ENCODE assay signal across 25 cellular contexts in the genomic region with DNA sequence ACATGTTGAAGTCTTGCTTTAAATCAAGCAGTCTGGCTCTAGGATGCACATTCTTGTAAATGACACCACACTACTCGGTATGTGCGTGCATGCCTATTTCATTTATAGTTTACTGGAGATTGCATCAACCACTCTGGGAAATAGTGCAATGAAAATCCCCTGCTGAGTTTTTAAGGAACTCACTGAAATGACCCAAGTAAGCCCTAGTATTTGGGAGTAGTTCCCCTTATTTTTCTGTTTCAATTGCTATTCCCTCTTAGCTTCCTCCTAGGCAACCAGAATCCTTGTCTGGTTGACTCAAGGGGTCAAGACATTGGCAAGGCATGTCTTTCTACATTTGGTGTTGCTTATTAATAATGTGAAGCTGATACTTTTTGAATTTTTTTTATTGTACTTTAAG.
"Had no signal": no experiment of that assay in that cellular context is flagged by ENCODE, and none has a peak within 500 bp of the region (broad histone marks: within the 10 kb centered on the region; RNA-seq: fewer than 3 reads in every experiment).

No MANE protein-coding gene starts in this region.

- H3K27me3 ChIP-seq: foreskin keratinocyte, left lung, neural progenitor cell, right atrium auricular region, stomach, thyroid gland had no signal

- H3K9me3 ChIP-seq: heart right ventricle, left lung, prostate gland, right atrium auricular region, stomach, thyroid gland had no signal

- H3K36me3 Mint-ChIP-seq: naive thymus-derived CD4-positive, alpha-beta T cell; neural progenitor cell; stimulated activated effector memory CD8-positive, alpha-beta T cell treated with anti-CD3 and anti-CD28 coated beads, Interleukin-12 subunit alpha, Interleukin-12 subunit beta, amount 100 ng/mL, for 72 hours had no signal

- H3K9ac ChIP-seq: neural progenitor cell, parathyroid adenoma had no signal

- H3K4me3 Mint-ChIP-seq: dendritic cell treated with granulocyte-macrophage colony-stimulating factor and Interleukin-4, amounts not matched to agents 40 ng/mL and 50 ng/mL, for 4 days; endodermal cell; naive thymus-derived CD4-positive, alpha-beta T cell; nephron; neural progenitor cell; stimulated activated effector memory CD8-positive, alpha-beta T cell treated with anti-CD3 and anti-CD28 coated beads, Interleukin-12 subunit alpha, Interleukin-12 subunit beta, amount 100 ng/mL, for 72 hours had no signal

- H2AFZ ChIP-seq: neural progenitor cell, parathyroid adenoma had no signal

- H3K4me1 ChIP-seq: foreskin keratinocyte, heart right ventricle, left lung, neural progenitor cell, parathyroid adenoma, prostate gland, right atrium auricular region, stomach, thyroid gland had no signal

- H3K27ac Mint-ChIP-seq: dendritic cell treated with granulocyte-macrophage colony-stimulating factor and Interleukin-4, amounts not matched to agents 40 ng/mL and 50 ng/mL, for 4 days; endodermal cell; naive thymus-derived CD4-positive, alpha-beta T cell; nephron; neural progenitor cell; stimulated activated effector memory CD8-positive, alpha-beta T cell treated with anti-CD3 and anti-CD28 coated beads, Interleukin-12 subunit alpha, Interleukin-12 subunit beta, amount 100 ng/mL, for 72 hours had no signal

- H3K79me2 ChIP-seq: parathyroid adenoma had no signal

- DNase-seq: effector CD8-positive, alpha-beta T cell; endodermal cell; foreskin keratinocyte; glutamatergic neuron; heart right ventricle; hippocampal formation; left cardiac atrium; left lung; mesendoderm; midbrain; naive thymus-derived CD4-positive, alpha-beta T cell; stimulated activated CD4-positive, alpha-beta T cell treated with anti-CD3 and anti-CD28 coated beads, Interleukin-2, amount 100 ng/mL, for 24 hours; stimulated activated CD4-positive, alpha-beta T cell treated with anti-CD3 and anti-CD28 coated beads, Interleukin-4, amount 100 ng/mL, for 24 hours; stimulated activated naive CD4-positive, alpha-beta T cell treated with Interleukin-2 at 50 U/mL for 16 hours; stomach; thyroid gland; trophoblast cell had no signal

- H3K4me3 ChIP-seq: heart right ventricle, left lung, neural progenitor cell, prostate gland, right atrium auricular region, stomach, thyroid gland had no signal

- H3K27ac ChIP-seq: epithelial cell of prostate, foreskin keratinocyte, heart right ventricle, left lung, neural progenitor cell, parathyroid adenoma, prostate gland, right atrium auricular region, stomach, thyroid gland had no signal

- H3K36me3 ChIP-seq: heart right ventricle, left lung, neural progenitor cell, prostate gland, right atrium auricular region, stomach, thyroid gland had no signal

- H3K9me3 Mint-ChIP-seq: nephron, neural progenitor cell had no signal

- H3K27me3 Mint-ChIP-seq: dendritic cell treated with granulocyte-macrophage colony-stimulating factor and Interleukin-4, amounts not matched to agents 40 ng/mL and 50 ng/mL, for 4 days had no signal

- H3K4me2 ChIP-seq: neural progenitor cell had no signal

- H3K4me1 Mint-ChIP-seq: endodermal cell; naive thymus-derived CD4-positive, alpha-beta T cell; stimulated activated effector memory CD8-positive, alpha-beta T cell treated with anti-CD3 and anti-CD28 coated beads, Interleukin-12 subunit alpha, Interleukin-12 subunit beta, amount 100 ng/mL, for 72 hours had no signal
